ENCODE assay signal across 31 cellular contexts in the genomic region with DNA sequence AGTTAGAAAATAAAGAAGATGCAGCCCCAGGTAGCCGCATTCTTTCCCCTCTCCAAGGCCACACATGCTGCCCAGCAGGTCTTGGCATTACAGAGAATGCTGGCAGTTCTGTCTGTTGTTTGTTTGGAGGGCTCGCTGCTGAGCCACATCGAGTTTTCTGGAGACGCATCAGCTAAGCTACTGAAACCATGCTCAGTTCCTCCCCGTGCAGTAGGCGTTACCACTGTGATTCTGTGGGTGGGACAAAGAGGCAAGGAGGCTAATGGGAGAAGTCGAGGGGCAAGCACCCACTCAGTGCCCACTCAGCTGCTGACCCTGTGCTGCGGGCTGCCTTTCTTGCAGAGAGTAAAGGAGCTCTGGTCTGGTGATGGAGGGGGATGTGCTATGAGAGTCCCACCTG. TPM values are rescaled to one million over a fixed set of nuclear protein-coding genes. Genes with fewer than 3 reads are reported as not detected.
DNase-seq lines count a peak whose midpoint lies in the region; ATAC-seq and TF ChIP-seq lines count a peak whose summit lies in the region.
"Had no signal": no experiment of that assay in that cellular context is flagged by ENCODE, and none has a peak within 500 bp of the region (broad histone marks: within the 10 kb centered on the region; RNA-seq: fewer than 3 reads in every experiment).

No MANE protein-coding gene starts in this region.

- ATAC-seq in GM19351 (IDR thresholded peaks at IDR 0.05; ENCODE audit: unreplicated experiment), result peak; percentile 47
- no peak for ATAC-seq in HG03342 (IDR thresholded peaks at IDR 0.05; ENCODE audit: unreplicated experiment)
- ATAC-seq: activated CD8-positive, alpha-beta memory T cell treated with anti-CD3 and anti-CD28 coated beads, Interleukin-2, amount 10 ng/mL, durations not matched to agents 7 days and 5 days; body of pancreas; left lobe of liver; naive thymus-derived CD4-positive, alpha-beta T cell had no signal

- H3K4me2 ChIP-seq in mesenchymal stem cell (ENCODE audit: low read length, poor library complexity, severe bottlenecking), result no peak overlapping the region
- H3K4me2 ChIP-seq: PC-9 had no signal

- TF ChIP-seq CTCF in RWPE1 (conservative IDR thresholded peaks at IDR 0.05; ENCODE audit: low read depth), result no peak

- H3K27me3 Mint-ChIP-seq in activated naive CD8-positive, alpha-beta T cell treated with anti-CD3 and anti-CD28 coated beads for 36 hours, result peaks cover 18% of the 10 kb centered on the region

- H3K14ac ChIP-seq in mesenchymal stem cell (ENCODE audit: low read length in 2 of 2), result no peak overlapping the region

- no peak overlapping the region for H2BK5ac ChIP-seq in mesenchymal stem cell (ENCODE audit: low read depth, low read length, poor library complexity, severe bottlenecking)

- H3K4ac ChIP-seq in mesenchymal stem cell (ENCODE audit: low read depth in 1 of 2, low read length in 2 of 2), result no peak overlapping the region

- POLR2A ChIA-PET in RWPE1 (lab: Yijun Ruan, JAX; ENCODE audit: low non-redundant PET), result no interaction called here

- H3K4me1 Mint-ChIP-seq in activated naive CD8-positive, alpha-beta T cell treated with anti-CD3 and anti-CD28 coated beads for 36 hours, result no peaks in the 10 kb centered on the region
- H3K4me1 Mint-ChIP-seq: activated CD8-positive, alpha-beta memory T cell treated with anti-CD3 and anti-CD28 coated beads, Interleukin-2, amount 10 ng/mL, durations not matched to agents 7 days and 5 days had no signal

- H3K9ac ChIP-seq in mesenchymal stem cell (ENCODE audit: low read length), result no peak overlapping the region

- peaks cover 14% of the 10 kb centered on the region for H3K4me1 ChIP-seq in mesenchymal stem cell (ENCODE audit: control insufficient read depth, insufficient read depth, low read depth, low read length)

- H3K79me1 ChIP-seq in mesenchymal stem cell (replicated peaks; ENCODE audit: low read length, poor library complexity, severe bottlenecking), result peaks cover 6% of the 10 kb centered on the region

- H2BK120ac ChIP-seq in mesenchymal stem cell (ENCODE audit: low read depth, low read length), result no peak overlapping the region

- H4K8ac ChIP-seq in mesenchymal stem cell (ENCODE audit: low read length), result no peak overlapping the region

- no peak overlapping the region for H3K18ac ChIP-seq in mesenchymal stem cell (ENCODE audit: low read depth in 1 of 2, low read length in 2 of 2)

- CTCF ChIA-PET in RWPE1 (lab: Yijun Ruan, JAX), result no interaction called here

- H2AFZ ChIP-seq in mesenchymal stem cell (ENCODE audit: low read depth, low read length), result no peak overlapping the region
- H2AFZ ChIP-seq: PC-9 had no signal

- H3K36me3 Mint-ChIP-seq in activated naive CD8-positive, alpha-beta T cell treated with anti-CD3 and anti-CD28 coated beads for 36 hours, result peaks cover 5% of the 10 kb centered on the region

- H3K9me3 Mint-ChIP-seq in activated naive CD8-positive, alpha-beta T cell treated with anti-CD3 and anti-CD28 coated beads for 36 hours, result peaks cover 2% of the 10 kb centered on the region
- H3K9me3 Mint-ChIP-seq: type B pancreatic cell had no signal

- H2BK15ac ChIP-seq in mesenchymal stem cell (ENCODE audit: low read depth, poor library complexity, severe bottlenecking), result no peak overlapping the region

- no peak overlapping the region for H3K4me3 ChIP-seq in mesenchymal stem cell (ENCODE audit: insufficient read depth in 1 of 2, low read depth in 1 of 2, low read length in 2 of 2)
- H3K4me3 ChIP-seq: adrenal gland, body of pancreas, HAP-1, PC-9 had no signal

- no peak overlapping the region for H3K4me3 Mint-ChIP-seq in activated naive CD8-positive, alpha-beta T cell treated with anti-CD3 and anti-CD28 coated beads for 36 hours
- H3K4me3 Mint-ChIP-seq: activated CD8-positive, alpha-beta memory T cell treated with anti-CD3 and anti-CD28 coated beads, Interleukin-2, amount 10 ng/mL, durations not matched to agents 7 days and 5 days; naive thymus-derived CD4-positive, alpha-beta T cell; type B pancreatic cell had no signal

- no peak overlapping the region for H3K23ac ChIP-seq in mesenchymal stem cell (ENCODE audit: low read length in 2 of 2)

- DNase-seq in CD1c-positive myeloid dendritic cell (ENCODE audit: extremely low spot score) (peak; percentile 22), SK-N-DZ (ENCODE audit: low spot score) (peak; percentile 49), mesenchymal stem cell (no peak), RWPE1 (ENCODE audit: low spot score) (no peak)
- no peak for DNase-seq in activated naive CD8-positive, alpha-beta T cell treated with anti-CD3 and anti-CD28 coated beads for 36 hours
- DNase-seq in activated CD4-positive, alpha-beta T cell treated with anti-CD3 and anti-CD28 coated beads, Interleukin-2, amount 50 U/mL, for 4 hours, result no peak
- DNase-seq: activated CD4-positive, alpha-beta T cell treated with anti-CD3 and anti-CD28 coated beads, Interleukin-2, amount 50 U/mL, for 1 hour; activated CD8-positive, alpha-beta memory T cell treated with anti-CD3 and anti-CD28 coated beads, Interleukin-2, amount 10 ng/mL, durations not matched to agents 7 days and 5 days; activated naive CD4-positive, alpha-beta T cell treated with Interleukin-2 at 50 U/mL for 16 hours; activated T-cell treated with anti-CD3 and anti-CD28 coated beads, Interleukin-2, amount 50 U/mL, for 48 hours; BE2C; body of pancreas; DMS79 treated with DMSO at 0.1 percent for 48 hours; midbrain; naive thymus-derived CD4-positive, alpha-beta T cell; NCI-H146; PC-9; Right ventricle myocardium superior; small intestine; SW 1271; T-helper 9 cell had no signal

- peak overlapping the region; percentile 17 for H2AK5ac ChIP-seq in mesenchymal stem cell (ENCODE audit: low read length, severe bottlenecking)

- 74% methylated on average over 8 of the region's 8 CpGs for WGBS in mesenchymal stem cell

- no peak overlapping the region for H2BK12ac ChIP-seq in mesenchymal stem cell (ENCODE audit: low read length in 2 of 2)

- no peaks in the 10 kb centered on the region for H3K27me3 ChIP-seq in mesenchymal stem cell (ENCODE audit: control insufficient read depth in 1 of 2, insufficient read depth in 1 of 2, low read length in 2 of 2)
- H3K27me3 ChIP-seq: adrenal gland, BE2C, body of pancreas had no signal

- no peak overlapping the region for H3K27ac Mint-ChIP-seq in activated naive CD8-positive, alpha-beta T cell treated with anti-CD3 and anti-CD28 coated beads for 36 hours
- H3K27ac Mint-ChIP-seq: activated CD8-positive, alpha-beta memory T cell treated with anti-CD3 and anti-CD28 coated beads, Interleukin-2, amount 10 ng/mL, durations not matched to agents 7 days and 5 days; naive thymus-derived CD4-positive, alpha-beta T cell; type B pancreatic cell had no signal

- H3K36me3 ChIP-seq in mesenchymal stem cell (ENCODE audit: control insufficient read depth in 1 of 2, insufficient read depth in 2 of 2, low read depth in 1 of 2, low read length in 2 of 2), result peaks cover 0 to 13% of the 10 kb centered on the region in 2 experiments
- H3K36me3 ChIP-seq: adrenal gland, BE2C, HAP-1 had no signal

- peak overlapping the region; percentile 25 for H4K91ac ChIP-seq in mesenchymal stem cell (ENCODE audit: low read length)

- no peak overlapping the region for H3K27ac ChIP-seq in mesenchymal stem cell (ENCODE audit: low read length, poor library complexity, severe bottlenecking)
- no peak overlapping the region for H3K27ac ChIP-seq in RWPE1
- H3K27ac ChIP-seq: body of pancreas, HL-60, PC-9 had no signal

- peaks cover 6% of the 10 kb centered on the region for H3K9me3 ChIP-seq in mesenchymal stem cell (ENCODE audit: control insufficient read depth, low read length)
- H3K9me3 ChIP-seq: adrenal gland, BE2C, body of pancreas, HAP-1 had no signal

RNA-seq across cellular contexts. Expression of a gene that starts 15.5 kb away (rescaled TPM):
- 63.1 and 76.5 TPM in 2 replicates for polyA plus RNA-seq in SK-N-DZ (2014; cell fraction: cytosol; rRNA removed)
- 63.2 and 132 TPM in 2 replicates for polyA plus RNA-seq in SK-N-DZ (2014; cell fraction: nucleus; rRNA removed)
- 33.3 TPM for polyA plus RNA-seq in mesenchymal stem cell (2013, experiment 1 of 2)
- 29.9 TPM for polyA plus RNA-seq in mesenchymal stem cell (2013, experiment 2 of 2)
- 100 to 1,000 TPM; 158 to 163 TPM for total RNA-seq in activated naive CD8-positive, alpha-beta T cell treated with anti-CD3 and anti-CD28 coated beads for 36 hours

RNA-seq across cellular contexts. Expression of a gene that starts 41.3 kb away (rescaled TPM):
- polyA plus RNA-seq in SK-N-DZ (2014; cell fraction: cytosol; rRNA removed), result 20.2 and 29.4 TPM in 2 replicates
- polyA plus RNA-seq in SK-N-DZ (2014; cell fraction: nucleus; rRNA removed), result 29.0 and 48.3 TPM in 2 replicates
- 19.0 TPM for polyA plus RNA-seq in mesenchymal stem cell (2013, experiment 1 of 2)
- polyA plus RNA-seq in mesenchymal stem cell (2013, experiment 2 of 2), result 18.3 TPM
- total RNA-seq in activated naive CD8-positive, alpha-beta T cell treated with anti-CD3 and anti-CD28 coated beads for 36 hours, result 100 to 1,000 TPM; 106 to 114 TPM

RNA-seq across cellular contexts. Expression of a gene that starts 52.9 kb away (rescaled TPM):
- polyA plus RNA-seq in SK-N-DZ (2014; cell fraction: cytosol; rRNA removed), result not detected in 2 replicates
- polyA plus RNA-seq in SK-N-DZ (2014; cell fraction: nucleus; rRNA removed), result not detected in 2 replicates
- polyA plus RNA-seq in mesenchymal stem cell (2013, experiment 1 of 2), result not detected
- polyA plus RNA-seq in mesenchymal stem cell (2013, experiment 2 of 2), result not detected
- total RNA-seq in activated naive CD8-positive, alpha-beta T cell treated with anti-CD3 and anti-CD28 coated beads for 36 hours, result not detected
- total RNA-seq: activated CD8-positive, alpha-beta memory T cell treated with anti-CD3 and anti-CD28 coated beads, Interleukin-2, amount 10 ng/mL, durations not matched to agents 7 days and 5 days; body of pancreas; left lobe of liver; naive thymus-derived CD4-positive, alpha-beta T cell; NCI-H460; omental fat pad; PC-9; renal cortical epithelial cell had no signal
- polyA plus RNA-seq: naive thymus-derived CD4-positive, alpha-beta T cell had no signal

Comparison
In these comparisons a context has a peak if more than half of its experiments do, and no peak if none do; other contexts are left out.
1. DNase-seq: peak in CD1c-positive myeloid dendritic cell (single experiment) and SK-N-DZ (single experiment); none in mesenchymal stem cell (single experiment), activated naive CD8-positive, alpha-beta T cell treated with anti-CD3 and anti-CD28 coated beads for 36 hours (single experiment), RWPE1 (single experiment) and activated CD4-positive, alpha-beta T cell treated with anti-CD3 and anti-CD28 coated beads, Interleukin-2, amount 50 U/mL, for 4 hours (0 of 2).